In the genomic region with DNA sequence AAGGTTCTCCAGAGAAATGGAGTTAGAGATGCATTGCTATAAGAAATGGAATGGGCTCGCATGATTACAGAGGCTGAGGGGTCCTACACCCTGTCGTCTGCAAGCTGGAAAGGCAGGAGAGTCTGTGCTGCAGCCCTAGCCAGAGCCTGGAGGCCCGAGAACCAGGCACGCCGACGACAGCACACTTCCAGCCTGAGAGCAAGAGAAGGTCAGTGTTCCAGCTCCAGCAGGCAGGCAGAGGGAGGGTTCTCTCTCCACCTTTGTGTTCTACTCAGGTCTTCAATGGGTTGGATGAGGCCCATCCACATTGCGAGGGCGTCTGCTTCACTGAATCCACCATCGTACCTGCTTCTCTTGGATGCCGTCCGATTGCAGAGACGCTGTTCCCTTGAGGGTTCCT, we compare ENCODE assay signal across 22 cellular contexts.
"Had no signal": no experiment of that assay in that cellular context is flagged by ENCODE, and none has a peak within 500 bp of the region (broad histone marks: within the 10 kb centered on the region; RNA-seq: fewer than 3 reads in every experiment).

No MANE protein-coding gene starts in this region.

- H3K4me3 Mint-ChIP-seq: endodermal cell; stimulated activated effector memory CD8-positive, alpha-beta T cell treated with anti-CD3 and anti-CD28 coated beads, Interleukin-12 subunit alpha, Interleukin-12 subunit beta, amount 100 ng/mL, for 72 hours; type B pancreatic cell had no signal

- ATAC-seq: foreskin keratinocyte; heart left ventricle; left lobe of liver; stimulated activated effector memory CD8-positive, alpha-beta T cell treated with anti-CD3 and anti-CD28 coated beads, Interleukin-12 subunit alpha, Interleukin-12 subunit beta, amount 100 ng/mL, for 72 hours; stimulated activated naive CD8-positive, alpha-beta T cell treated with anti-CD3 and anti-CD28 coated beads, Interleukin-15, Interleukin-2, amounts not matched to agents 100 U/mL and 50 U/mL, for 24 hours had no signal

- H3K9me3 ChIP-seq: right atrium auricular region, sigmoid colon, suprapubic skin, thyroid gland, uterus had no signal

- H3K27ac Mint-ChIP-seq: endodermal cell; stimulated activated effector memory CD8-positive, alpha-beta T cell treated with anti-CD3 and anti-CD28 coated beads, Interleukin-12 subunit alpha, Interleukin-12 subunit beta, amount 100 ng/mL, for 72 hours; type B pancreatic cell had no signal

- DNase-seq: effector CD4-positive, alpha-beta T cell; endodermal cell; erythroblast; foreskin keratinocyte; hippocampal formation; kidney glomerular epithelial cell; mesenchymal stem cell; naive B cell; sigmoid colon; stimulated activated CD4-positive, alpha-beta T cell treated with anti-CD3 and anti-CD28 coated beads, Interleukin-2, amount 100 ng/mL, for 48 hours; stimulated activated naive CD8-positive, alpha-beta T cell treated with anti-CD3 and anti-CD28 coated beads, Interleukin-15, Interleukin-2, amounts not matched to agents 100 U/mL and 50 U/mL, for 24 hours; thyroid gland; uterus had no signal

- H3K4me1 Mint-ChIP-seq: endodermal cell, naive B cell had no signal

- H3K27me3 ChIP-seq: right atrium auricular region, sigmoid colon, thyroid gland, uterus had no signal

- H3K4me1 ChIP-seq: foreskin keratinocyte, heart left ventricle, right atrium auricular region had no signal

- H3K36me3 ChIP-seq: heart left ventricle, right atrium auricular region, sigmoid colon, suprapubic skin, thyroid gland, uterus had no signal

- H3K36me3 Mint-ChIP-seq: naive B cell; stimulated activated effector memory CD8-positive, alpha-beta T cell treated with anti-CD3 and anti-CD28 coated beads, Interleukin-12 subunit alpha, Interleukin-12 subunit beta, amount 100 ng/mL, for 72 hours; type B pancreatic cell had no signal

- H3K4me3 ChIP-seq: coronary artery, heart left ventricle, lung, right atrium auricular region, sigmoid colon, skin epidermis, suprapubic skin, thyroid gland, uterus had no signal

- H3K27ac ChIP-seq: coronary artery, foreskin keratinocyte, heart left ventricle, right atrium auricular region, sigmoid colon, skin epidermis, suprapubic skin, thyroid gland, uterus had no signal

- H3K9me3 Mint-ChIP-seq: endodermal cell; naive B cell; stimulated activated effector memory CD8-positive, alpha-beta T cell treated with anti-CD3 and anti-CD28 coated beads, Interleukin-12 subunit alpha, Interleukin-12 subunit beta, amount 100 ng/mL, for 72 hours; type B pancreatic cell had no signal
